8 cellular contexts compared by ENCODE assay signal in the genomic region with DNA sequence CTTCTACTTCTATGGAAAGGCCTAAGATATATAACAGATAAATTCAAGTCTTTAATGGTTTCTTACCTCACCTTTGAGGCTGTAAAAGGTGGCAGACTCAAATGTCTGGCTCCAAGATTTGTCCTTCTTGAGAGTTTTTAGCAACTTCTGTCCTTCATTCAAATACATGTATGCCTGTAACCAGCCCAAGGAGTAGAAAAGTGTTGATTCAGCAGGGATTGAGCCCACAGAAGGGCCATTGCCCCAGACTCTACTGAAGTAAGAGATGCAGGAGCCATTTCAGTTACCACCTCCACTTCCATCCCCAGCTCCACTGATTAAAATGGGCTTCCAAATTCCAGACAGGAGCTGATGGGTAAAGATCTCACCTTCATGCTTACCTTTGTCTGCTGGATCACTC.
"Had no signal": no experiment of that assay in that cellular context is flagged by ENCODE, and none has a peak within 500 bp of the region (broad histone marks: within the 10 kb centered on the region; RNA-seq: fewer than 3 reads in every experiment).

No MANE protein-coding gene starts in this region.

- H2AFZ ChIP-seq: GM23248 had no signal

- ATAC-seq: HepG2 had no signal

- H3K27me3 Mint-ChIP-seq: IgD-negative memory B cell had no signal

- H3K4me1 Mint-ChIP-seq: IgD-negative memory B cell had no signal

- H3K4me3 ChIP-seq: GM23248 had no signal

- H3K9ac ChIP-seq: GM23248 had no signal

- DNase-seq: GM23248, GOT3, H7, HCEC 1CT, KG1 had no signal

- H3K4me3 Mint-ChIP-seq: IgD-negative memory B cell had no signal

- H3K27ac ChIP-seq: GM23248, HL-60 had no signal

- H3K27ac Mint-ChIP-seq: IgD-negative memory B cell had no signal

- H3K9me3 Mint-ChIP-seq: IgD-negative memory B cell had no signal

- H3K36me3 Mint-ChIP-seq: IgD-negative memory B cell had no signal
